22 cellular contexts compared by ENCODE assay signal in genomic region chr12:122849352-122850047, GRCh38. TPM values are rescaled to one million over a fixed set of nuclear protein-coding genes. Genes with fewer than 3 reads are reported as not detected.
DNase-seq lines count a peak whose midpoint lies in the region; ATAC-seq, FAIRE-seq and TF ChIP-seq lines count a peak whose summit lies in the region.
"Had no signal": no experiment of that assay in that cellular context is flagged by ENCODE, and none has a peak within 500 bp of the region (broad histone marks: within the 10 kb centered on the region; RNA-seq: fewer than 3 reads in every experiment).

No MANE protein-coding gene starts in this region.

- H3K27me3 ChIP-seq in thyroid gland = no peaks in the 10 kb centered on the region
- H3K27me3 ChIP-seq: brain microvascular endothelial cell had no signal

- FAIRE-seq in urothelium cell line (lab: Jason Lieb, UNC) = no peak
- FAIRE-seq: GM19239 had no signal

- DNase-seq in Right ventricle myocardium superior (peak; percentile 76), midbrain (lab: John Stamatoyannopoulos, UW) (peak; percentile 79), thyroid gland (peak; percentile 90 to 92), NCI-H1694 treated with DMSO at 0.1 percent for 48 hours (lab: John Stamatoyannopoulos, UW) (no peak), urothelium cell line (ENCODE audit: low spot score) (no peak)
- DNase-seq: activated naive CD4-positive, alpha-beta T cell treated with Interleukin-2 at 50 U/mL for 16 hours; activated T-cell treated with anti-CD3 and anti-CD28 coated beads for 4 hours; brain microvascular endothelial cell; immature natural killer cell; mesendoderm; NCI-H1048; NCI-H2107; NCI-H526; T-cell had no signal

- peak in 1 of 2 donors; percentile 42 for TF ChIP-seq POLR2A in thyroid gland (IDR thresholded peaks at IDR 0.05)

- ATAC-seq in Right ventricle myocardium superior (ENCODE audit: poor library complexity) = peak; percentile 87
- ATAC-seq in HG02610 (IDR thresholded peaks at IDR 0.05; ENCODE audit: unreplicated experiment) = no peak
- ATAC-seq: esophagus mucosa; stimulated activated memory B cell treated with anti-CD40 and anti-IgM and Interleukin-4, amounts not matched to agents 10 μg/mL and 1 μg/mL and 100 μg/mL, for 72 hours; T-cell had no signal

- 45 to 69% methylated on average over 18 to 21 of the region's 26 CpGs for WGBS in thyroid gland, 2 donors

- no peak overlapping the region for H3K4me3 ChIP-seq in thyroid gland (replicated peaks in 1 of 3)
- H3K4me3 ChIP-seq: HAP-1 had no signal

- H3K4me1 ChIP-seq in thyroid gland = peaks cover 41 to 64% of the 10 kb centered on the region in 2 donors
- H3K4me1 ChIP-seq: HAP-1 had no signal

- peaks cover 0 to 3% of the 10 kb centered on the region in 2 donors for H3K36me3 ChIP-seq in thyroid gland
- H3K36me3 ChIP-seq: brain microvascular endothelial cell, HAP-1 had no signal

- H3K27ac ChIP-seq in angular gyrus (ENCODE audit: low read depth, low read length) (peak overlapping the region; percentile 99), thyroid gland (peak overlapping the region; percentile 49 to 75 (median 56))
- H3K27ac ChIP-seq: brain microvascular endothelial cell, HL-60, KMS-11 had no signal

- H3K9me3 ChIP-seq in thyroid gland = no peaks in the 10 kb centered on the region
- H3K9me3 ChIP-seq: HAP-1 had no signal

- intact Hi-C loops in Right ventricle myocardium superior (cut with DNase I) (no loop called here), thyroid gland (cut with DNase I) (no loop called here)

- no peak for TF ChIP-seq CTCF in thyroid gland (IDR thresholded peaks at IDR 0.05)

RNA-seq across cellular contexts. Expression of gene HIP1R, which starts 14.2 kb away (rescaled TPM):
- 12.9 TPM for total RNA-seq in Right ventricle myocardium superior
- 10 to 100 TPM; 50.2 to 92.7 (median 56.2) TPM for total RNA-seq in thyroid gland

RNA-seq across cellular contexts. Expression of gene VPS37B, which starts 46.4 kb away (rescaled TPM):
- total RNA-seq in Right ventricle myocardium superior = 23.9 TPM
- 10 to 100 TPM; 35.6 to 66.1 (median 63.5) TPM for total RNA-seq in thyroid gland

Comparison
In these comparisons a context has a peak if more than half of its experiments do, and no peak if none do; other contexts are left out.
1. DNase-seq: peak in Right ventricle myocardium superior (single experiment), midbrain (single experiment) and thyroid gland (2 of 2); none in NCI-H1694 treated with DMSO at 0.1 percent for 48 hours (single experiment) and urothelium cell line (single experiment).